In the genomic region with DNA sequence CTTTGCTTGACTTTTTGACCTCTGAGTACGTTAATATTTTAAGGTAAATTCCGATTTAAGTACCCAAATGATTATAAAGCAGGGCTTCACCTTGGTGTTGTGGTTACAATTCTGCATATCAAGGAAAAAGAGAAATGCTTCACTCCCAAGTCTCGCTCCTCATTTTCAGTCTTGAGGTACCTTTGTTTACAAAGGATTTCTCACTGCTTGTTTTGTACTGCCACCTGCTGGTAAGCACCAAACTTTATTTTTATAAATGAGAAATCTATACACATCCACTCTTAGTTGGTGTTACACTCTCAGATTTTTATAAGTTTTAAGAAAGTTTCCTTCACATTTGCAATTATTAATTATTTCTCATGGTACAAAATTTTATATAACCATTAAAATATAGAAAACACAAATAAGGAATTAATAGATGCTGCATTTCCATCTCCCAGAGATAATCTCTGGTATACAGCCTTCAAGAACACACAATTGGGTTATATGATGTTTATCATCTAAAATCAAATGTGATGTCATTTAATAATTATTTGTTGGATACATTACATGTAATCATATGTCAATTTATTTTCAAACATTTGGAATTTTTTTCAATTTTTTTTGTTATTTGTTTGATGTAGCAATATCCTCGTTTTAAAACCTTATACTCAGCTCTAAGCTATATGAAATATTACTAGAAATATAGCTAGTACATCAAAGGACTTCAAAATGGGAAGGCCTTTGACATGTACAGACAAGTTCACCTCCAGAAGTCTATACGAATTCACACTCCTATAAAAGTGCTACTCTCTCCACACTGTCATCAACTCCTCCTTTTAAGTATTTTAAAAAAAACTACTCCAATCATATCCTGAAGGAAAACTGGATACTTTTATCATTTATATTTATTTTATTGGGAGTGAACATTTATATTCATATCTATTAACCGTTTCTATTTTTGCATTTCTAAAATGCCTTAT, we compare ENCODE assay signal across 8 cellular contexts.
A peak's percentile ranks its signal among the peaks of the same experiment; 100 is the strongest.
DNase-seq lines count a peak whose midpoint lies in the region; ATAC-seq and TF ChIP-seq lines count a peak whose summit lies in the region.

No MANE protein-coding gene starts in this region.

- TF ChIP-seq CTCF in 22Rv1 (IDR thresholded peaks at IDR 0.05) (peak; percentile 85), choroid plexus epithelial cell (conservative IDR thresholded peaks at IDR 0.05; ENCODE audit: low read depth, low read length) (peak; percentile 71)

- no peak overlapping the region for H3K4me3 ChIP-seq in choroid plexus epithelial cell (ENCODE audit: low read depth, low read length)

- no peak overlapping the region for H3K27ac ChIP-seq in 22Rv1

- peak; percentile 62 for ATAC-seq in HG02981 (IDR thresholded peaks at IDR 0.05; ENCODE audit: unreplicated experiment)

- DNase-seq in GF-D8 (lab: John Stamatoyannopoulos, UW) (peak; percentile 5), NCI-H748 (lab: John Stamatoyannopoulos, UW; ENCODE audit: unreplicated experiment) (peak; percentile 39), choroid plexus epithelial cell (ENCODE audit: low read depth) (peak; percentile 83), midbrain (lab: John Stamatoyannopoulos, UW) (peak; percentile 65), HuH-7.5 (ENCODE audit: low spot score) (no peak)
- no peak for DNase-seq in activated naive CD4-positive, alpha-beta T cell treated with anti-CD3 and anti-CD28 coated beads, Interleukin-2, amount 50 U/mL, for 16 hours

Comparison
In these comparisons a context has a peak if more than half of its experiments do, and no peak if none do; other contexts are left out.
1. DNase-seq: peak in GF-D8 (single experiment), NCI-H748 (single experiment), choroid plexus epithelial cell (single experiment) and midbrain (single experiment); none in HuH-7.5 (single experiment) and activated naive CD4-positive, alpha-beta T cell treated with anti-CD3 and anti-CD28 coated beads, Interleukin-2, amount 50 U/mL, for 16 hours (single experiment).